Comparison of ENCODE assay signal across 11 cellular contexts in genomic region chr3:15798533-15799245, GRCh38. TPM values are rescaled to one million over a fixed set of nuclear protein-coding genes. Genes with fewer than 3 reads are reported as not detected.
A peak's percentile ranks its signal among the peaks of the same experiment; 100 is the strongest.
DNase-seq lines count a peak whose midpoint lies in the region; ATAC-seq, FAIRE-seq and TF ChIP-seq lines count a peak whose summit lies in the region.
"Had no signal": no experiment of that assay in that cellular context is flagged by ENCODE, and none has a peak within 500 bp of the region (broad histone marks: within the 10 kb centered on the region; RNA-seq: fewer than 3 reads in every experiment).

No MANE protein-coding gene starts in this region.

- peak overlapping the region; percentile 60 for H3K4me3 Mint-ChIP-seq in natural killer cell treated with Interleukin-12 subunit alpha and Interleukin-12 subunit beta and Interleukin-15 and Interleukin-18, amount 100 ng/mL, for 72 hours

- peak overlapping the region; percentile 75 for H3K27ac ChIP-seq in left ventricle myocardium inferior (replicated peaks)
- H3K27ac ChIP-seq in heart left ventricle: peak overlapping the region in 3 of 12 donors; percentile 53 to 89 (median 69)
- peak overlapping the region; percentile 82; the same call in 2 of the 3 replicates for H3K27ac ChIP-seq in K562 (ENCODE audit: extremely low read depth, low read depth, low read length)

- H3K79me2 ChIP-seq in K562 (ENCODE audit: control insufficient read depth, insufficient read depth, low read length): peaks cover 96% of the 10 kb centered on the region

- H3K36me3 ChIP-seq in left ventricle myocardium inferior (no peaks in the 10 kb centered on the region), heart left ventricle (peaks cover 0 to 2% (median 0%) of the 10 kb centered on the region in 9 donors), K562 (ENCODE audit: control insufficient read depth, insufficient read depth, low read length) (0 out of 3 replicates have a peak, but pooled peaks cover 4% of the 10 kb centered on the region)

- H2AFZ ChIP-seq in K562 (ENCODE audit: low read depth, low read length): no peak overlapping the region

- no peaks in the 10 kb centered on the region for H3K27me3 Mint-ChIP-seq in natural killer cell treated with Interleukin-12 subunit alpha and Interleukin-12 subunit beta and Interleukin-15 and Interleukin-18, amount 100 ng/mL, for 72 hours
- H3K27me3 Mint-ChIP-seq: activated naive CD8-positive, alpha-beta T cell treated with anti-CD3 and anti-CD28 coated beads, Interleukin-2, amount 10 ng/mL, durations not matched to agents 7 days and 5 days; B cell had no signal

- H4K20me1 ChIP-seq in K562 (replicated peaks; ENCODE audit: control insufficient read depth, insufficient read depth, low read length): no peaks in the 10 kb centered on the region

- in situ Hi-C loops in K562 (cut with MboI): no loop called here

- POLR2A ChIA-PET in K562 (lab: Yijun Ruan, JAX): interaction anchor here (1.9 to 3.1 kb wide), 2 partner anchors 17 to 23 kb away, joined by 8 to 11 read pairs; no protein-coding TSS in a partner anchor

- H3K9me3 Mint-ChIP-seq in natural killer cell treated with Interleukin-12 subunit alpha and Interleukin-12 subunit beta and Interleukin-15 and Interleukin-18, amount 100 ng/mL, for 72 hours: no peaks in the 10 kb centered on the region
- H3K9me3 Mint-ChIP-seq: WTC11 had no signal

- TF ChIP-seq RAD21 in K562 (CRISPR knock-in tag; conservative IDR thresholded peaks at IDR 0.05 in 1 of 2, IDR thresholded peaks at IDR 0.05 in 1 of 2): no peak

- FAIRE-seq in K562 (lab: Jason Lieb, UNC): no peak
- FAIRE-seq in RCC 7860 (lab: Jason Lieb, UNC): no peak

- H3K4me3 ChIP-seq in left ventricle myocardium inferior (no peak overlapping the region), heart left ventricle (peak overlapping the region in 2 of 12 donors; percentile 50 to 51), K562 (no peak overlapping the region)

- TF ChIP-seq POLR2A in heart left ventricle (IDR thresholded peaks at IDR 0.05) (no peak), K562 (conservative IDR thresholded peaks at IDR 0.05) (no peak)

- H3K4me1 ChIP-seq in left ventricle myocardium inferior (peaks cover 37% of the 10 kb centered on the region), heart left ventricle (peaks cover 0 to 82% (median 15%) of the 10 kb centered on the region in 12 donors), K562 (replicated peaks in 1 of 2; ENCODE audit: control insufficient read depth in 2 of 2, insufficient read depth in 2 of 2, low read length in 2 of 2) (peaks cover 0 to 34% of the 10 kb centered on the region in 2 experiments; a peak in 4 of 5 replicates)

- no TSS peak for BruUV-seq in K562 (replicated peaks; lab: Mats Ljungman, UMichigan)

- 76 to 86% (median 81%) methylated on average over 2 of the region's 2 CpGs for WGBS in heart left ventricle, 4 donors
- WGBS in K562 (ENCODE audit: insufficient coverage, low coverage, missing lambda C conversion rate): 27% methylated on average over 2 of the region's 2 CpGs

- peaks cover 7% of the 10 kb centered on the region for H3K36me3 Mint-ChIP-seq in natural killer cell treated with Interleukin-12 subunit alpha and Interleukin-12 subunit beta and Interleukin-15 and Interleukin-18, amount 100 ng/mL, for 72 hours
- H3K36me3 Mint-ChIP-seq: WTC11 had no signal

- H3K9me1 ChIP-seq in K562 (ENCODE audit: control insufficient read depth, insufficient read depth, low read length): no peaks in the 10 kb centered on the region

- no peaks in the 10 kb centered on the region for H3K9me3 ChIP-seq in left ventricle myocardium inferior (replicated peaks)
- no peaks in the 10 kb centered on the region for H3K9me3 ChIP-seq in heart left ventricle
- no peaks in the 10 kb centered on the region for H3K9me3 ChIP-seq in K562 (replicated peaks; ENCODE audit: control insufficient read depth, insufficient read depth, low read depth, low read length)

- H3K9ac ChIP-seq in K562 (ENCODE audit: insufficient read depth in 1 of 2, low read depth in 2 of 2, low read length in 2 of 2): peak overlapping the region in 1 of 2 experiments; percentile 67; a peak in 2 of 4 replicates

- H3K27ac Mint-ChIP-seq in natural killer cell treated with Interleukin-12 subunit alpha and Interleukin-12 subunit beta and Interleukin-15 and Interleukin-18, amount 100 ng/mL, for 72 hours: peak overlapping the region; percentile 91 to 94

- no peak for TF ChIP-seq EP300 in K562 (IDR thresholded peaks at IDR 0.05; ENCODE audit: low read length)

- no peak for TF ChIP-seq CTCF in left ventricle myocardium inferior (IDR thresholded peaks at IDR 0.05; ENCODE audit: borderline replicate concordance)
- no peak for TF ChIP-seq CTCF in heart left ventricle (IDR thresholded peaks at IDR 0.05)
- no peak for TF ChIP-seq CTCF in K562 (IDR thresholded peaks at IDR 0.05 in 2 of 3, conservative IDR thresholded peaks at IDR 0.05 in 1 of 3; ENCODE audit: insufficient read depth in 2 of 3, low read depth in 1 of 3, low read length in 3 of 3)

- H3K27me3 ChIP-seq in left ventricle myocardium inferior (ENCODE audit: low read depth) (no peaks in the 10 kb centered on the region), heart left ventricle (no peaks in the 10 kb centered on the region), K562 (ENCODE audit: control insufficient read depth in 2 of 2, insufficient read depth in 2 of 2, low read length in 2 of 2) (no peaks in the 10 kb centered on the region)

- DNase-seq in left ventricle myocardium inferior: no peak
- no peak for DNase-seq in heart left ventricle
- no peak for DNase-seq in K562 (ENCODE audit: extremely low read depth in 1 of 4, low spot score in 3 of 4)
- DNase-seq in natural killer cell treated with Interleukin-12 subunit alpha and Interleukin-12 subunit beta and Interleukin-15 and Interleukin-18, amount 100 ng/mL, for 72 hours (ENCODE audit: low spot score): no peak
- no peak for DNase-seq in amygdala (lab: John Stamatoyannopoulos, UW)
- DNase-seq in RCC 7860 (ENCODE audit: low spot score): no peak
- DNase-seq in DMS153 (lab: John Stamatoyannopoulos, UW): no peak
- DNase-seq: activated naive CD8-positive, alpha-beta T cell treated with anti-CD3 and anti-CD28 coated beads, Interleukin-2, amount 10 ng/mL, durations not matched to agents 7 days and 5 days had no signal

- no peak overlapping the region for H3K4me2 ChIP-seq in K562 (ENCODE audit: insufficient read depth, low read length)

- ATAC-seq in heart left ventricle: no peak
- ATAC-seq in K562: no peak
- ATAC-seq in natural killer cell treated with Interleukin-12 subunit alpha and Interleukin-12 subunit beta and Interleukin-15 and Interleukin-18, amount 100 ng/mL, for 72 hours: no peak
- ATAC-seq in HG03571 (IDR thresholded peaks at IDR 0.05; ENCODE audit: unreplicated experiment): no peak

- peaks cover 64 to 86% of the 10 kb centered on the region in 2 donors for H3K4me1 Mint-ChIP-seq in natural killer cell treated with Interleukin-12 subunit alpha and Interleukin-12 subunit beta and Interleukin-15 and Interleukin-18, amount 100 ng/mL, for 72 hours (ENCODE audit: low read depth in 2 of 2)

- CTCF ChIA-PET in K562 (lab: Yijun Ruan, JAX; ENCODE audit: low intra/inter-chr PET ratio): no interaction called here

- intact Hi-C loops in left ventricle myocardium inferior (cut with micrococcal nuclease) (no loop called here), heart left ventricle (cut with DNase I) (no loop called here), K562 (cut with micrococcal nuclease) (no loop called here)

TF ChIP-seq in K562, 482 proteins besides CTCF, POLR2A, EP300 and RAD21 (continues in another document):
- TF ChIP-seq MEIS2 (IDR thresholded peaks at IDR 0.05; ENCODE audit: partially characterized antibody) (peak; percentile 28), PKNOX1 (IDR thresholded peaks at IDR 0.05) (peak; percentile 39), HES1 (IDR thresholded peaks at IDR 0.05; ENCODE audit: low read depth) (no peak)

RNA-seq across cellular contexts. Expression of gene ANKRD28, which starts 0.9 kb away (rescaled TPM):
- 21.6 TPM for total RNA-seq in left ventricle myocardium inferior
- 10 to 100 TPM; 20.9 to 32.1 (median 24.6) TPM for total RNA-seq in heart left ventricle
- 10 to 100 TPM in 1 of 2 donors, 1 to 10 TPM in 1; 4.9 to 15.1 TPM for polyA plus RNA-seq in heart left ventricle
- 112 and 305 TPM in 2 replicates for total RNA-seq in K562 (2011; cell fraction: chromatin; rRNA removed; ENCODE audit: low replicate concordance)
- 35.9 and 58.7 TPM in 2 replicates for total RNA-seq in K562 (2011; cell fraction: nucleolus; rRNA removed)
- total RNA-seq in K562 (2011; cell fraction: nucleoplasm; rRNA removed): 85.0 and 104 TPM in 2 replicates
- total RNA-seq in K562 (2014; rRNA removed): 33.6 and 38.6 TPM in 2 replicates
- 48.6 and 57.4 TPM in 2 replicates for total RNA-seq in K562 (2014; rRNA removed; fragmentation: Illumina TruSeq; extraction: Trizol)
- 52.9 and 56.4 TPM in 2 replicates for total RNA-seq in K562 (2015; rRNA removed; fragmentation: Illumina TruSeq; extraction: Trizol)
- total RNA-seq in K562 (2021): 48.6 and 53.0 TPM in 2 replicates
- 66.0 and 71.7 TPM in 2 replicates for polyA plus RNA-seq in K562 (2011; rRNA removed)
- 25.2 and 40.6 TPM in 2 replicates for polyA plus RNA-seq in K562 (2011; cell fraction: cytosol; rRNA removed)
- polyA plus RNA-seq in K562 (2011; cell fraction: nucleus; rRNA removed): 61.1 and 103 TPM in 2 replicates
- polyA plus RNA-seq in K562 (2012): 31.5 and 33.0 TPM in 2 replicates
- polyA plus RNA-seq in K562 (2014; fragmentation: Illumina TruSeq; extraction: Trizol): 36.7 and 42.4 TPM in 2 replicates
- polyA plus RNA-seq in K562 (2014; fragmentation: Nextera tagmentation; extraction: Ambion mirVana): 10 to 100 TPM; 11.7 to 13.4 TPM
- 25.0 and 29.3 TPM in 2 replicates for polyA plus RNA-seq in K562 (2014; rRNA removed)
- polyA minus RNA-seq in K562 (2011; rRNA and poly(A)+ RNA removed): 187 and 268 TPM in 2 replicates
- polyA minus RNA-seq in K562 (2011; cell fraction: cytosol; rRNA and poly(A)+ RNA removed): 44.7 and 62.7 TPM in 2 replicates
- polyA minus RNA-seq in K562 (2011; cell fraction: nucleus; rRNA and poly(A)+ RNA removed): 57.1 and 160 TPM in 2 replicates
- 10 to 100 TPM; 29.3 to 50.0 TPM for total RNA-seq in natural killer cell treated with Interleukin-12 subunit alpha and Interleukin-12 subunit beta and Interleukin-15 and Interleukin-18, amount 100 ng/mL, for 72 hours
